In genomic region chr19:583968-584239, GRCh38 we compare ENCODE assay signal across 1 cellular context.
TF ChIP-seq lines count a peak whose summit lies in the region.

No MANE protein-coding gene starts in this region.

TF ChIP-seq in SK-N-SH treated with all-trans-retinoic acid at 6 μM for 48 hours, 23 proteins besides CTCF, POLR2A, EP300 and RAD21 (continued from another document):
- TF ChIP-seq ZFP30 (CRISPR knock-in tag; IDR thresholded peaks at IDR 0.05), result no peak
- no peak for TF ChIP-seq TOX (CRISPR knock-in tag; IDR thresholded peaks at IDR 0.05; ENCODE audit: borderline replicate concordance)
